ENCODE assay signal across 8 cellular contexts in the genomic region with DNA sequence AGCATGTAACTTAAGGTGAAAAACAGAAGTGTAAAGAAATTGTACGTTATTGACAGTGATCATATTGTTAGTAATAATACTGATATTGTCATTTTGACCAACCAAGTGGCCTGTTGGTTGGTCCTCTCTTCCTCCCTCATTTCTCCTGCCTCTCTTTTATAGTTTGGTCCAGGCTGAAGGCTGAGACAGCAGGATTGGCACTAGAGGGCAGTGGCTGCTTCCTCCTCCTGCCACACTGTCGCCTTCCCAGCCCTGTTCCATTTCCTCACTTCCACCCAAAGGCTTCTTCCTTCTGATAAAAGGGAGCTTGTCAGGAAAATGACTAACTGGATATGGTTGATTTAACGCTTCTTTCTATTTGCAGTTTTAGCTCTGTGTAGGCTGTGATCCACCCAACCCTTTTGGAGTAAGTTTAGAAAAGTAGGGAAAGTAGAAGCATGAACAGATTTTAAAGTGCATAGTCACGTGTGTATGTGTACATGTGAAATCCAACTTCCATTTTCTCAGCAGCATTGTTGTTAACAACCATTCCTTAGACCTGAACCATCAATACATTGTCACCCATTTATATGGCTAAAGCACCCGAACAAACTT. TPM values are rescaled to one million over a fixed set of nuclear protein-coding genes. Genes with fewer than 3 reads are reported as not detected.
DNase-seq lines count a peak whose midpoint lies in the region; ATAC-seq and TF ChIP-seq lines count a peak whose summit lies in the region.

No MANE protein-coding gene starts in this region.

- no peak overlapping the region for H3K27ac ChIP-seq in left ventricle myocardium inferior (replicated peaks)

- H3K36me3 Mint-ChIP-seq in activated CD4-positive, alpha-beta T cell treated with anti-CD3 and anti-CD28 coated beads for 36 hours (ENCODE audit: low read depth), result peaks cover 50% of the 10 kb centered on the region
- peaks cover 35% of the 10 kb centered on the region for H3K36me3 Mint-ChIP-seq in activated CD8-positive, alpha-beta memory T cell treated with anti-CD3 and anti-CD28 coated beads, Interleukin-2, amount 10 ng/mL, durations not matched to agents 7 days and 5 days
- peaks cover 51% of the 10 kb centered on the region for H3K36me3 Mint-ChIP-seq in activated T-helper 2 cell treated with anti-CD3 and anti-CD28 coated beads, Interferon-gamma antibody, Interleukin-2, Interleukin-4, amounts not matched to agents 10 μg/mL and 5 μg/mL and 100 μg/mL, durations not matched to agents 14 hours and 24 hours and 36 hours (ENCODE audit: low read depth)

- peaks cover 28% of the 10 kb centered on the region for H3K36me3 ChIP-seq in left ventricle myocardium inferior

- no peak for ATAC-seq in activated CD4-positive, alpha-beta T cell treated with anti-CD3 and anti-CD28 coated beads for 36 hours
- no peak for ATAC-seq in activated CD8-positive, alpha-beta memory T cell treated with anti-CD3 and anti-CD28 coated beads, Interleukin-2, amount 10 ng/mL, durations not matched to agents 7 days and 5 days

- H3K27ac Mint-ChIP-seq in activated CD4-positive, alpha-beta T cell treated with anti-CD3 and anti-CD28 coated beads for 36 hours, result no peak overlapping the region
- H3K27ac Mint-ChIP-seq in activated CD8-positive, alpha-beta memory T cell treated with anti-CD3 and anti-CD28 coated beads, Interleukin-2, amount 10 ng/mL, durations not matched to agents 7 days and 5 days, result no peak overlapping the region
- no peak overlapping the region for H3K27ac Mint-ChIP-seq in activated T-helper 2 cell treated with anti-CD3 and anti-CD28 coated beads, Interferon-gamma antibody, Interleukin-2, Interleukin-4, amounts not matched to agents 10 μg/mL and 5 μg/mL and 100 μg/mL, durations not matched to agents 14 hours and 24 hours and 36 hours

- H3K4me3 Mint-ChIP-seq in activated CD4-positive, alpha-beta T cell treated with anti-CD3 and anti-CD28 coated beads for 36 hours, result no peak overlapping the region
- H3K4me3 Mint-ChIP-seq in activated CD8-positive, alpha-beta memory T cell treated with anti-CD3 and anti-CD28 coated beads, Interleukin-2, amount 10 ng/mL, durations not matched to agents 7 days and 5 days, result no peak overlapping the region
- no peak overlapping the region for H3K4me3 Mint-ChIP-seq in activated T-helper 2 cell treated with anti-CD3 and anti-CD28 coated beads, Interferon-gamma antibody, Interleukin-2, Interleukin-4, amounts not matched to agents 10 μg/mL and 5 μg/mL and 100 μg/mL, durations not matched to agents 14 hours and 24 hours and 36 hours (ENCODE audit: low read depth)

- TF ChIP-seq CTCF in left ventricle myocardium inferior (IDR thresholded peaks at IDR 0.05; ENCODE audit: borderline replicate concordance), result peak; percentile 67

- peaks cover 2% of the 10 kb centered on the region for H3K4me1 Mint-ChIP-seq in activated CD4-positive, alpha-beta T cell treated with anti-CD3 and anti-CD28 coated beads for 36 hours
- no peaks in the 10 kb centered on the region for H3K4me1 Mint-ChIP-seq in activated CD8-positive, alpha-beta memory T cell treated with anti-CD3 and anti-CD28 coated beads, Interleukin-2, amount 10 ng/mL, durations not matched to agents 7 days and 5 days
- H3K4me1 Mint-ChIP-seq in activated T-helper 2 cell treated with anti-CD3 and anti-CD28 coated beads, Interferon-gamma antibody, Interleukin-2, Interleukin-4, amounts not matched to agents 10 μg/mL and 5 μg/mL and 100 μg/mL, durations not matched to agents 14 hours and 24 hours and 36 hours (ENCODE audit: low read depth), result peaks cover 14% of the 10 kb centered on the region

- H3K9me3 Mint-ChIP-seq in activated CD4-positive, alpha-beta T cell treated with anti-CD3 and anti-CD28 coated beads for 36 hours (ENCODE audit: low read depth), result no peaks in the 10 kb centered on the region
- H3K9me3 Mint-ChIP-seq in activated CD8-positive, alpha-beta memory T cell treated with anti-CD3 and anti-CD28 coated beads, Interleukin-2, amount 10 ng/mL, durations not matched to agents 7 days and 5 days (ENCODE audit: low read depth), result no peaks in the 10 kb centered on the region
- peaks cover 4% of the 10 kb centered on the region for H3K9me3 Mint-ChIP-seq in activated T-helper 2 cell treated with anti-CD3 and anti-CD28 coated beads, Interferon-gamma antibody, Interleukin-2, Interleukin-4, amounts not matched to agents 10 μg/mL and 5 μg/mL and 100 μg/mL, durations not matched to agents 14 hours and 24 hours and 36 hours

- DNase-seq in SKM-1 treated with dmso at 0.1 percent for 144 hours (lab: John Stamatoyannopoulos, UW; ENCODE audit: unreplicated experiment), result peak; percentile 5
- DNase-seq in SKM-1 (lab: John Stamatoyannopoulos, UW; ENCODE audit: unreplicated experiment), result no peak
- DNase-seq in UCSD-AML1 (lab: John Stamatoyannopoulos, UW; ENCODE audit: unreplicated experiment), result peak; percentile 25
- DNase-seq in left ventricle myocardium inferior, result peak; percentile 23
- peak; percentile 73 for DNase-seq in superior temporal gyrus (ENCODE audit: extremely low spot score)
- DNase-seq in activated CD4-positive, alpha-beta T cell treated with anti-CD3 and anti-CD28 coated beads for 36 hours, result no peak
- DNase-seq in activated CD8-positive, alpha-beta memory T cell treated with anti-CD3 and anti-CD28 coated beads, Interleukin-2, amount 10 ng/mL, durations not matched to agents 7 days and 5 days, result no peak
- no peak for DNase-seq in activated T-helper 2 cell treated with anti-CD3 and anti-CD28 coated beads, Interferon-gamma antibody, Interleukin-2, Interleukin-4, amounts not matched to agents 10 μg/mL and 5 μg/mL and 100 μg/mL, durations not matched to agents 14 hours and 24 hours and 36 hours (ENCODE audit: low spot score)

- no peaks in the 10 kb centered on the region for H3K27me3 ChIP-seq in left ventricle myocardium inferior (ENCODE audit: low read depth)

- H3K4me3 ChIP-seq in left ventricle myocardium inferior, result no peak overlapping the region

- no peaks in the 10 kb centered on the region for H3K9me3 ChIP-seq in left ventricle myocardium inferior (replicated peaks)

- POLR2A ChIA-PET in activated CD4-positive, alpha-beta T cell treated with anti-CD3 and anti-CD28 coated beads for 36 hours (lab: Charles Lee), result no interaction called here

- no peaks in the 10 kb centered on the region for H3K4me1 ChIP-seq in left ventricle myocardium inferior

- no peaks in the 10 kb centered on the region for H3K27me3 Mint-ChIP-seq in activated CD4-positive, alpha-beta T cell treated with anti-CD3 and anti-CD28 coated beads for 36 hours
- no peaks in the 10 kb centered on the region for H3K27me3 Mint-ChIP-seq in activated CD8-positive, alpha-beta memory T cell treated with anti-CD3 and anti-CD28 coated beads, Interleukin-2, amount 10 ng/mL, durations not matched to agents 7 days and 5 days
- H3K27me3 Mint-ChIP-seq in activated T-helper 2 cell treated with anti-CD3 and anti-CD28 coated beads, Interferon-gamma antibody, Interleukin-2, Interleukin-4, amounts not matched to agents 10 μg/mL and 5 μg/mL and 100 μg/mL, durations not matched to agents 14 hours and 24 hours and 36 hours (ENCODE audit: low read depth), result no peaks in the 10 kb centered on the region

- CTCF ChIA-PET in activated CD4-positive, alpha-beta T cell treated with anti-CD3 and anti-CD28 coated beads for 36 hours (lab: Charles Lee), result interaction anchor here (1.0 kb wide), 1 partner anchor 49 kb away, joined by 3 read pairs; no protein-coding TSS in a partner anchor
- CTCF ChIA-PET in activated CD8-positive, alpha-beta memory T cell treated with anti-CD3 and anti-CD28 coated beads, Interleukin-2, amount 10 ng/mL, durations not matched to agents 7 days and 5 days (lab: Charles Lee), result interaction anchor here (0.9 to 1.1 kb wide), 2 partner anchors 10 to 47 kb away, joined by 3 to 4 read pairs; no protein-coding TSS in a partner anchor

- intact Hi-C loops in left ventricle myocardium inferior (cut with micrococcal nuclease), result no loop called here
- intact Hi-C loops in activated CD4-positive, alpha-beta T cell treated with anti-CD3 and anti-CD28 coated beads for 36 hours (cut with DNase I, micrococcal nuclease), result no loop called here
- intact Hi-C loops in activated T-helper 2 cell treated with anti-CD3 and anti-CD28 coated beads, Interferon-gamma antibody, Interleukin-2, Interleukin-4, amounts not matched to agents 10 μg/mL and 5 μg/mL and 100 μg/mL, durations not matched to agents 14 hours and 24 hours and 36 hours (cut with micrococcal nuclease), result no loop called here

RNA-seq across cellular contexts. Expression of a gene that starts 35.6 kb away (rescaled TPM):
- total RNA-seq in left ventricle myocardium inferior, result 18.2 TPM
- total RNA-seq in activated CD4-positive, alpha-beta T cell treated with anti-CD3 and anti-CD28 coated beads for 36 hours, result 10 to 100 TPM; 10.4 to 14.1 TPM
- total RNA-seq in activated CD8-positive, alpha-beta memory T cell treated with anti-CD3 and anti-CD28 coated beads, Interleukin-2, amount 10 ng/mL, durations not matched to agents 7 days and 5 days, result 10 to 100 TPM; 10.2 to 10.6 TPM
- 14.7 and 16.8 TPM in 2 replicates for total RNA-seq in activated T-helper 2 cell treated with anti-CD3 and anti-CD28 coated beads, Interferon-gamma antibody, Interleukin-2, Interleukin-4, amounts not matched to agents 10 μg/mL and 5 μg/mL and 100 μg/mL, durations not matched to agents 14 hours and 24 hours and 36 hours

RNA-seq across cellular contexts. Expression of a gene that starts 35.8 kb away (rescaled TPM):
- 72.0 TPM for total RNA-seq in left ventricle myocardium inferior
- total RNA-seq in activated CD4-positive, alpha-beta T cell treated with anti-CD3 and anti-CD28 coated beads for 36 hours, result 100 to 1,000 TPM in 1 of 2 experiments, 10 to 100 TPM in 1; 93.3 to 113 TPM
- 10 to 100 TPM; 45.5 to 52.6 TPM for total RNA-seq in activated CD8-positive, alpha-beta memory T cell treated with anti-CD3 and anti-CD28 coated beads, Interleukin-2, amount 10 ng/mL, durations not matched to agents 7 days and 5 days
- 96.8 and 98.4 TPM in 2 replicates for total RNA-seq in activated T-helper 2 cell treated with anti-CD3 and anti-CD28 coated beads, Interferon-gamma antibody, Interleukin-2, Interleukin-4, amounts not matched to agents 10 μg/mL and 5 μg/mL and 100 μg/mL, durations not matched to agents 14 hours and 24 hours and 36 hours

Comparison
In these comparisons a context has a peak if more than half of its experiments do, and no peak if none do; other contexts are left out.
1. DNase-seq: peak in SKM-1 treated with dmso at 0.1 percent for 144 hours (single experiment), UCSD-AML1 (single experiment), left ventricle myocardium inferior (single experiment) and superior temporal gyrus (single experiment); none in SKM-1 (single experiment), activated CD4-positive, alpha-beta T cell treated with anti-CD3 and anti-CD28 coated beads for 36 hours (single experiment), activated CD8-positive, alpha-beta memory T cell treated with anti-CD3 and anti-CD28 coated beads, Interleukin-2, amount 10 ng/mL, durations not matched to agents 7 days and 5 days (single experiment) and activated T-helper 2 cell treated with anti-CD3 and anti-CD28 coated beads, Interferon-gamma antibody, Interleukin-2, Interleukin-4, amounts not matched to agents 10 μg/mL and 5 μg/mL and 100 μg/mL, durations not matched to agents 14 hours and 24 hours and 36 hours (single experiment).